19 cellular contexts compared by ENCODE assay signal in the genomic region with DNA sequence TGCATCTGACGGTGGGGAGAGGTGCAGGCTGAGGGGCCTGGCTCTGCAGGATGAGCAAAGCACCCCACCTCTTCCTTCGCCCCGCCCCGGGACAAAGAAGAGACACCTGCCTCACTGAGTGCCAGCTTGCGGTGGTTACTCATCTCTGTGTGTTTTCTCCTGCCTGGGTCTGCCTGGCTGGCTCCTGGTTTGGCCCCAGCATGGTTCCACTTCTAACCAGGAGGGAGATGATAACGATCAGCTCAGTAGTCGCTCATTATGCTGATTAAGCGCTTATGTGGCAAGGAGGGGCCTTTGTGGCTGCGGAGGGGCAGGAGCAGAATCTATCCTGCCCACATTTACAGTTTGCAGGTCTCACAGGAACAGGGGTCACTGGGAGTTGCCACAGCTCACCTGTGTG.
DNase-seq lines count a peak whose midpoint lies in the region; ATAC-seq and TF ChIP-seq lines count a peak whose summit lies in the region.
"Had no signal": no experiment of that assay in that cellular context is flagged by ENCODE, and none has a peak within 500 bp of the region (broad histone marks: within the 10 kb centered on the region; RNA-seq: fewer than 3 reads in every experiment).

No MANE protein-coding gene starts in this region.

- no peaks in the 10 kb centered on the region for H3K36me3 Mint-ChIP-seq in activated CD4-positive, alpha-beta memory T cell treated with anti-CD3 and anti-CD28 coated beads for 36 hours
- H3K36me3 Mint-ChIP-seq: CD4-positive, CD25-positive, alpha-beta regulatory T cell had no signal

- H3K4me3 ChIP-seq in SK-N-SH (ENCODE audit: low read depth in 2 of 2, low read length in 1 of 2): no peak overlapping the region
- H3K4me3 ChIP-seq: adrenal gland, dorsolateral prefrontal cortex, sigmoid colon had no signal

- TF ChIP-seq EP300 in SK-N-SH (IDR thresholded peaks at IDR 0.05; ENCODE audit: borderline replicate concordance in 1 of 2, low read depth in 1 of 2, low read length in 1 of 2): no peak

- no peak for DNase-seq in SK-N-SH
- peak; percentile 55 for DNase-seq in ELF-1 (ENCODE audit: low read depth, low spot score)
- peak; percentile 42 for DNase-seq in activated CD4-positive, alpha-beta memory T cell treated with anti-CD3 and anti-CD28 coated beads for 36 hours
- peak; percentile 18 to 45 for DNase-seq in foreskin keratinocyte
- DNase-seq in left lobe of liver (ENCODE audit: low spot score): no peak
- no peak for DNase-seq in SW 1271 (lab: John Stamatoyannopoulos, UW)
- DNase-seq: activated B cell treated with CpG ODN at 0.5 μM for 24 hours; adrenal gland; CD4-positive, CD25-positive, alpha-beta regulatory T cell; dorsolateral prefrontal cortex; glutamatergic neuron; Kasumi-1; left ventricle myocardium superior; NCI-H1092 treated with DMSO at 0.1 percent for 48 hours; SIG-M5; sigmoid colon had no signal

- H3F3A ChIP-seq in SK-N-SH (replicated peaks; ENCODE audit: insufficient read depth): no peaks in the 10 kb centered on the region

- peaks cover 14% of the 10 kb centered on the region for H3K4me1 Mint-ChIP-seq in activated CD4-positive, alpha-beta memory T cell treated with anti-CD3 and anti-CD28 coated beads for 36 hours (ENCODE audit: low read depth)
- H3K4me1 Mint-ChIP-seq: activated B cell treated with CpG ODN at 0.5 μM for 24 hours had no signal

- H3K9ac ChIP-seq in SK-N-SH: no peak overlapping the region

- no peak overlapping the region for H2AFZ ChIP-seq in SK-N-SH (ENCODE audit: low read depth)

- intact Hi-C loops in activated CD4-positive, alpha-beta memory T cell treated with anti-CD3 and anti-CD28 coated beads for 36 hours (cut with micrococcal nuclease): no loop called here

- no peaks in the 10 kb centered on the region for H3K9me3 Mint-ChIP-seq in activated CD4-positive, alpha-beta memory T cell treated with anti-CD3 and anti-CD28 coated beads for 36 hours
- H3K9me3 Mint-ChIP-seq: activated B cell treated with CpG ODN at 0.5 μM for 24 hours; CD4-positive, CD25-positive, alpha-beta regulatory T cell; T-helper 2 cell treated with Interferon-gamma antibody and Interleukin-4, amounts not matched to agents 5 μg/mL and 100 μg/mL, for 36 hours had no signal

- no peak overlapping the region for H3K27ac Mint-ChIP-seq in activated CD4-positive, alpha-beta memory T cell treated with anti-CD3 and anti-CD28 coated beads for 36 hours
- H3K27ac Mint-ChIP-seq: activated B cell treated with CpG ODN at 0.5 μM for 24 hours; T-helper 2 cell treated with Interferon-gamma antibody and Interleukin-4, amounts not matched to agents 5 μg/mL and 100 μg/mL, for 36 hours had no signal

- no peak for ATAC-seq in SK-N-SH treated with all-trans-retinoic acid at 6 μM for 48 hours
- peak; percentile 67 for ATAC-seq in foreskin keratinocyte
- ATAC-seq in left lobe of liver: no peak
- ATAC-seq in GM19395 (IDR thresholded peaks at IDR 0.05; ENCODE audit: unreplicated experiment): no peak

- POLR2A ChIA-PET in SK-N-SH (lab: Yijun Ruan, JAX): no interaction called here
- POLR2A ChIA-PET in activated CD4-positive, alpha-beta memory T cell treated with anti-CD3 and anti-CD28 coated beads for 36 hours (lab: Charles Lee): no interaction called here

- no peaks in the 10 kb centered on the region for H3K36me3 ChIP-seq in SK-N-SH (replicated peaks in 1 of 2; ENCODE audit: control insufficient read depth in 1 of 2, insufficient read depth in 2 of 2, low read length in 1 of 2)
- H3K36me3 ChIP-seq: adrenal gland, sigmoid colon had no signal

- no peak overlapping the region for H3K4me2 ChIP-seq in SK-N-SH

- no peaks in the 10 kb centered on the region for H3K9me3 ChIP-seq in SK-N-SH
- H3K9me3 ChIP-seq: adrenal gland, sigmoid colon had no signal

- no peaks in the 10 kb centered on the region for H3K79me2 ChIP-seq in SK-N-SH (ENCODE audit: insufficient read depth)

- 88% methylated on average over 7 of the region's 9 CpGs for WGBS in SK-N-SH (ENCODE audit: low lambda C conversion rate)

- no peak overlapping the region for H3K4me3 Mint-ChIP-seq in activated CD4-positive, alpha-beta memory T cell treated with anti-CD3 and anti-CD28 coated beads for 36 hours
- H3K4me3 Mint-ChIP-seq: activated B cell treated with CpG ODN at 0.5 μM for 24 hours; CD4-positive, CD25-positive, alpha-beta regulatory T cell; T-helper 2 cell treated with Interferon-gamma antibody and Interleukin-4, amounts not matched to agents 5 μg/mL and 100 μg/mL, for 36 hours had no signal

- no peaks in the 10 kb centered on the region for H3K27me3 Mint-ChIP-seq in activated CD4-positive, alpha-beta memory T cell treated with anti-CD3 and anti-CD28 coated beads for 36 hours

- TF ChIP-seq CTCF in SK-N-SH (IDR thresholded peaks at IDR 0.05) (no peak), foreskin keratinocyte (conservative IDR thresholded peaks at IDR 0.05) (no peak)

- H3K9me2 ChIP-seq in SK-N-SH: no peaks in the 10 kb centered on the region

- H3K27me3 ChIP-seq in SK-N-SH (ENCODE audit: insufficient read depth) (peaks cover 7% of the 10 kb centered on the region), foreskin keratinocyte (peaks cover 44% of the 10 kb centered on the region)
- H3K27me3 ChIP-seq: adrenal gland, sigmoid colon had no signal

- peaks cover 0 to 12% of the 10 kb centered on the region in 2 experiments; a peak in 1 of 4 replicates for H3K4me1 ChIP-seq in SK-N-SH (ENCODE audit: control insufficient read depth in 1 of 2, insufficient read depth in 2 of 2, low read depth in 1 of 2, low read length in 1 of 2)
- H3K4me1 ChIP-seq in foreskin keratinocyte: peaks cover 5% of the 10 kb centered on the region
- H3K4me1 ChIP-seq: adrenal gland had no signal

- H3K27ac ChIP-seq in SK-N-SH (ENCODE audit: low read depth in 2 of 2, low read length in 1 of 2) (no peak overlapping the region), foreskin keratinocyte (no peak overlapping the region)
- H3K27ac ChIP-seq: adrenal gland, dorsolateral prefrontal cortex, sigmoid colon had no signal

- no peak for TF ChIP-seq RAD21 in SK-N-SH (IDR thresholded peaks at IDR 0.05; ENCODE audit: low read length)

- H4K20me1 ChIP-seq in SK-N-SH (ENCODE audit: insufficient read depth): no peaks in the 10 kb centered on the region

- CTCF ChIA-PET in SK-N-SH (lab: Yijun Ruan, JAX): interaction anchor here (0.9 to 1.6 kb wide), 2 partner anchors 8 to 453 kb away, joined by 3 read pairs; no protein-coding TSS in a partner anchor
- CTCF ChIA-PET in activated CD4-positive, alpha-beta memory T cell treated with anti-CD3 and anti-CD28 coated beads for 36 hours (lab: Charles Lee): no interaction called here

TF ChIP-seq in SK-N-SH, 30 proteins besides CTCF, POLR2A, EP300 and RAD21:
- TF ChIP-seq ELF1 (IDR thresholded peaks at IDR 0.05) (no peak), GABPA (IDR thresholded peaks at IDR 0.05; ENCODE audit: low read depth) (no peak), GATA2 (CRISPR knock-in tag; IDR thresholded peaks at IDR 0.05) (peak; percentile 29; the same call in 1 of the 2 replicates)
TF ChIP-seq in SK-N-SH: peak in this region for 1.

TF ChIP-seq in SK-N-SH treated with all-trans-retinoic acid at 6 μM for 48 hours, 23 proteins besides CTCF, POLR2A, EP300 and RAD21:
- no peak for TF ChIP-seq CSRNP3 (CRISPR knock-in tag; IDR thresholded peaks at IDR 0.05)
- no peak for TF ChIP-seq ESRRG (CRISPR knock-in tag; IDR thresholded peaks at IDR 0.05)
- TF ChIP-seq CSDC2 (CRISPR knock-in tag; IDR thresholded peaks at IDR 0.05): no peak
- TF ChIP-seq GLIS3 (CRISPR knock-in tag; IDR thresholded peaks at IDR 0.05): no peak
- TF ChIP-seq ISL1 (CRISPR knock-in tag; IDR thresholded peaks at IDR 0.05): no peak

Comparison
In these comparisons a context has a peak if more than half of its experiments do, and no peak if none do; other contexts are left out.
1. DNase-seq: peak in ELF-1 (single experiment), activated CD4-positive, alpha-beta memory T cell treated with anti-CD3 and anti-CD28 coated beads for 36 hours (single experiment) and foreskin keratinocyte (2 of 2); none in SK-N-SH (single experiment), left lobe of liver (single experiment) and SW 1271 (0 of 2).